ENCODE assay signal across 1 cellular context in the genomic region with DNA sequence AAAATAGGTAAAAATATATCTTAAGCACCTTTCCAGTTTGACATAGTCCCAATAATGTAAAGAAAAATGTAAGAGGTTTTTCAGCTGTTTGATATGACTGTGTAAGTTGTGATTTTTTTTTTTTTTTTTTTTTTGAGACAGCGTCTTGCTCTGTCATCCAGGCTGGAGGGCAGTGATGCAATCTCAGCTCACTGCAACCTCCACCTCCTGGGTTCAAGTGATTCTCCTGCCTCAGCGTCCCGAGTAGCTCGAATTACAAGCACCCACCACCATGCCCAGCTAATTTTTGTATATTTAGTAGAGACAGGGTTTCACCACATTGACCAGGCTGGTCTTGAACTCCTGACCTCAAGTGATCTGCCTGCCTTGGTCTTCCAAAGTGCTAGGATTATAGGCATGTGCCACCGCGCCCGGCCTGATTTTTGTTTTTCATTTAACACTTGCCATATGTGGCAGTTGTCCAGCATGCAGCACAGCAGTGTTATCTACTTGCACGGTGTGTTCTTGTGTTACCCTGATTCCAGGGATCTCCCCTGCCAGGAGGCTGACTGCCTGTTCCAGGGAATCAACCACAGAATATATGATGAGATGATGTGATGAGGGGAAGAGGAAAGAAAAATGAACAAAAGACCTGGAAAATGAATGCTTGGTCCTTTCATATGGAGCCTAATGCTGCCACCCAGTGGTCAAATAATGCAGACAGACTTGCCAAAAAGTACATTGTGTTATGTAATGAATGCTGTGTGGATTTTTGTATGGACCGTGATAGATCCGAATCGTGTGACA.
TF ChIP-seq lines count a peak whose summit lies in the region.

No MANE protein-coding gene starts in this region.

TF ChIP-seq in HEK293, 187 proteins besides CTCF, POLR2A, EP300 and RAD21 (continued from another document and continues in another):
- TF ChIP-seq ZNF639 (tag by site-specific recombination; IDR thresholded peaks at IDR 0.05): no peak
- TF ChIP-seq ZNF610 (tag by site-specific recombination; IDR thresholded peaks at IDR 0.05; ENCODE audit: borderline replicate concordance): 0 out of 2 replicates have a peak, but pooled peaks have one; percentile 11
- TF ChIP-seq ZNF266 (tag by site-specific recombination; IDR thresholded peaks at IDR 0.05; ENCODE audit: low read depth): 0 out of 2 replicates have a peak, but pooled peaks have one; percentile 17
- 0 out of 2 replicates have a peak, but pooled peaks have one; percentile 23 for TF ChIP-seq ZNF24 (tag by site-specific recombination; IDR thresholded peaks at IDR 0.05)
- TF ChIP-seq ZNF292 (tag by site-specific recombination; IDR thresholded peaks at IDR 0.05; ENCODE audit: borderline replicate concordance, low read depth): no peak
- TF ChIP-seq OVOL3 (tag by site-specific recombination; IDR thresholded peaks at IDR 0.05): no peak
- no peak for TF ChIP-seq ZNF121 (tag by site-specific recombination; IDR thresholded peaks at IDR 0.05)
- no peak for TF ChIP-seq ZNF132 (tag by site-specific recombination; IDR thresholded peaks at IDR 0.05; ENCODE audit: borderline replicate concordance)
- peak; percentile 33; the same call in 1 of the 2 replicates for TF ChIP-seq ZNF692 (tag by site-specific recombination; IDR thresholded peaks at IDR 0.05)
- no peak for TF ChIP-seq ZNF114 (tag by site-specific recombination; IDR thresholded peaks at IDR 0.05)
- no peak for TF ChIP-seq BCL6B (tag by site-specific recombination; IDR thresholded peaks at IDR 0.05)
- no peak for TF ChIP-seq ZNF274 (IDR thresholded peaks at IDR 0.05; ENCODE audit: low read length)
- TF ChIP-seq ZNF274 (tag by site-specific recombination; IDR thresholded peaks at IDR 0.05; ENCODE audit: borderline replicate concordance): no peak
- no peak for TF ChIP-seq ZNF394 (tag by site-specific recombination; IDR thresholded peaks at IDR 0.05; ENCODE audit: borderline replicate concordance)
- TF ChIP-seq OSR2 (tag by site-specific recombination; IDR thresholded peaks at IDR 0.05): no peak
- peak; percentile 98 for TF ChIP-seq ZBTB17 (tag by site-specific recombination; IDR thresholded peaks at IDR 0.05)
- TF ChIP-seq ZNF175 (tag by site-specific recombination; IDR thresholded peaks at IDR 0.05): no peak
- peak; percentile 50; the same call in 1 of the 2 replicates for TF ChIP-seq MZF1 (tag by site-specific recombination; IDR thresholded peaks at IDR 0.05; ENCODE audit: borderline replicate concordance)
- no peak; the same call in 1 of the 2 replicates for TF ChIP-seq GLIS2 (tag by site-specific recombination; IDR thresholded peaks at IDR 0.05)
- no peak for TF ChIP-seq ZFP3 (tag by site-specific recombination; IDR thresholded peaks at IDR 0.05; ENCODE audit: low read depth)
- no peak for TF ChIP-seq ZFP41 (tag by site-specific recombination; IDR thresholded peaks at IDR 0.05; ENCODE audit: borderline replicate concordance)
- TF ChIP-seq ZBTB20 (tag by site-specific recombination; IDR thresholded peaks at IDR 0.05): peak; percentile 97
- no peak for TF ChIP-seq ZNF530 (tag by site-specific recombination; IDR thresholded peaks at IDR 0.05; ENCODE audit: low read depth)
- TF ChIP-seq ZNF621 (tag by site-specific recombination; IDR thresholded peaks at IDR 0.05): no peak
- no peak for TF ChIP-seq ZNF596 (tag by site-specific recombination; IDR thresholded peaks at IDR 0.05)
- no peak for TF ChIP-seq KLF10 (tag by site-specific recombination; IDR thresholded peaks at IDR 0.05)
- TF ChIP-seq BCL11A (tag by site-specific recombination; IDR thresholded peaks at IDR 0.05; ENCODE audit: low read depth): no peak
- TF ChIP-seq ZNF2 (tag by site-specific recombination; IDR thresholded peaks at IDR 0.05): peak; percentile 62
- TF ChIP-seq ZNF747 (tag by site-specific recombination; IDR thresholded peaks at IDR 0.05): no peak
- TF ChIP-seq ZNF777 (tag by site-specific recombination; IDR thresholded peaks at IDR 0.05; ENCODE audit: borderline replicate concordance): no peak
- no peak for TF ChIP-seq HOXD13 (CRISPR knock-in tag; IDR thresholded peaks at IDR 0.05; ENCODE audit: borderline replicate concordance)
- no peak for TF ChIP-seq ZBTB6 (tag by site-specific recombination; IDR thresholded peaks at IDR 0.05)
- no peak for TF ChIP-seq EGR2 (tag by site-specific recombination; IDR thresholded peaks at IDR 0.05; ENCODE audit: low read depth)
- no peak; the same call in 1 of the 2 replicates for TF ChIP-seq WT1 (tag by site-specific recombination; IDR thresholded peaks at IDR 0.05)
- no peak for TF ChIP-seq ZNF518A (tag by site-specific recombination; conservative IDR thresholded peaks at IDR 0.05; ENCODE audit: low read depth)
- TF ChIP-seq, protein P1, sequence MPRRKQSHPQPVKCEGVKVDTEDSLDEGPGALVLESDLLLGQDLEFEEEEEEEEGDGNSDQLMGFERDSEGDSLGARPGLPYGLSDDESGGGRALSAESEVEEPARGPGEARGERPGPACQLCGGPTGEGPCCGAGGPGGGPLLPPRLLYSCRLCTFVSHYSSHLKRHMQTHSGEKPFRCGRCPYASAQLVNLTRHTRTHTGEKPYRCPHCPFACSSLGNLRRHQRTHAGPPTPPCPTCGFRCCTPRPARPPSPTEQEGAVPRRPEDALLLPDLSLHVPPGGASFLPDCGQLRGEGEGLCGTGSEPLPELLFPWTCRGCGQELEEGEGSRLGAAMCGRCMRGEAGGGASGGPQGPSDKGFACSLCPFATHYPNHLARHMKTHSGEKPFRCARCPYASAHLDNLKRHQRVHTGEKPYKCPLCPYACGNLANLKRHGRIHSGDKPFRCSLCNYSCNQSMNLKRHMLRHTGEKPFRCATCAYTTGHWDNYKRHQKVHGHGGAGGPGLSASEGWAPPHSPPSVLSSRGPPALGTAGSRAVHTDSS (tag by site-specific recombination; IDR thresholded peaks at IDR 0.05): peak; percentile 9; the same call in 1 of the 2 replicates
- no peak for TF ChIP-seq KLF1 (tag by site-specific recombination; IDR thresholded peaks at IDR 0.05)
- no peak for TF ChIP-seq ZNF16 (tag by site-specific recombination; IDR thresholded peaks at IDR 0.05; ENCODE audit: low read depth)
- TF ChIP-seq BCL11B (tag by site-specific recombination; IDR thresholded peaks at IDR 0.05; ENCODE audit: low read depth): 0 out of 2 replicates have a peak, but pooled peaks have one; percentile 11
- TF ChIP-seq REPIN1 (tag by site-specific recombination; IDR thresholded peaks at IDR 0.05; ENCODE audit: low read depth): no peak
- peak; percentile 70; the same call in 1 of the 2 replicates for TF ChIP-seq ZSCAN30 (tag by site-specific recombination; IDR thresholded peaks at IDR 0.05)
- TF ChIP-seq TRIM28 (IDR thresholded peaks at IDR 0.05; ENCODE audit: borderline replicate concordance, low read length): peak; percentile 80
- no peak for TF ChIP-seq ZNF548 (tag by site-specific recombination; IDR thresholded peaks at IDR 0.05)
- 0 out of 2 replicates have a peak, but pooled peaks have one; percentile 14 for TF ChIP-seq ZNF629 (tag by site-specific recombination; IDR thresholded peaks at IDR 0.05)
- TF ChIP-seq ZNF830 (tag by site-specific recombination; IDR thresholded peaks at IDR 0.05; ENCODE audit: low read depth): no peak
- TF ChIP-seq, protein P2, sequence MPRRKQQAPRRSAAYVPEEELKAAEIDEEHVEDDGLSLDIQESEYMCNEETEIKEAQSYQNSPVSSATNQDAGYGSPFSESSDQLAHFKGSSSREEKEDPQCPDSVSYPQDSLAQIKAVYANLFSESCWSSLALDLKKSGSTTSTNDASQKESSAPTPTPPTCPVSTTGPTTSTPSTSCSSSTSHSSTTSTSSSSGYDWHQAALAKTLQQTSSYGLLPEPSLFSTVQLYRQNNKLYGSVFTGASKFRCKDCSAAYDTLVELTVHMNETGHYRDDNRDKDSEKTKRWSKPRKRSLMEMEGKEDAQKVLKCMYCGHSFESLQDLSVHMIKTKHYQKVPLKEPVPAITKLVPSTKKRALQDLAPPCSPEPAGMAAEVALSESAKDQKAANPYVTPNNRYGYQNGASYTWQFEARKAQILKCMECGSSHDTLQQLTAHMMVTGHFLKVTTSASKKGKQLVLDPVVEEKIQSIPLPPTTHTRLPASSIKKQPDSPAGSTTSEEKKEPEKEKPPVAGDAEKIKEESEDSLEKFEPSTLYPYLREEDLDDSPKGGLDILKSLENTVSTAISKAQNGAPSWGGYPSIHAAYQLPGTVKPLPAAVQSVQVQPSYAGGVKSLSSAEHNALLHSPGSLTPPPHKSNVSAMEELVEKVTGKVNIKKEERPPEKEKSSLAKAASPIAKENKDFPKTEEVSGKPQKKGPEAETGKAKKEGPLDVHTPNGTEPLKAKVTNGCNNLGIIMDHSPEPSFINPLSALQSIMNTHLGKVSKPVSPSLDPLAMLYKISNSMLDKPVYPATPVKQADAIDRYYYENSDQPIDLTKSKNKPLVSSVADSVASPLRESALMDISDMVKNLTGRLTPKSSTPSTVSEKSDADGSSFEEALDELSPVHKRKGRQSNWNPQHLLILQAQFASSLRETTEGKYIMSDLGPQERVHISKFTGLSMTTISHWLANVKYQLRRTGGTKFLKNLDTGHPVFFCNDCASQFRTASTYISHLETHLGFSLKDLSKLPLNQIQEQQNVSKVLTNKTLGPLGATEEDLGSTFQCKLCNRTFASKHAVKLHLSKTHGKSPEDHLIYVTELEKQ (tag by site-specific recombination; IDR thresholded peaks at IDR 0.05; ENCODE audit: borderline replicate concordance): no peak
